2 cellular contexts compared by ENCODE assay signal in the genomic region with DNA sequence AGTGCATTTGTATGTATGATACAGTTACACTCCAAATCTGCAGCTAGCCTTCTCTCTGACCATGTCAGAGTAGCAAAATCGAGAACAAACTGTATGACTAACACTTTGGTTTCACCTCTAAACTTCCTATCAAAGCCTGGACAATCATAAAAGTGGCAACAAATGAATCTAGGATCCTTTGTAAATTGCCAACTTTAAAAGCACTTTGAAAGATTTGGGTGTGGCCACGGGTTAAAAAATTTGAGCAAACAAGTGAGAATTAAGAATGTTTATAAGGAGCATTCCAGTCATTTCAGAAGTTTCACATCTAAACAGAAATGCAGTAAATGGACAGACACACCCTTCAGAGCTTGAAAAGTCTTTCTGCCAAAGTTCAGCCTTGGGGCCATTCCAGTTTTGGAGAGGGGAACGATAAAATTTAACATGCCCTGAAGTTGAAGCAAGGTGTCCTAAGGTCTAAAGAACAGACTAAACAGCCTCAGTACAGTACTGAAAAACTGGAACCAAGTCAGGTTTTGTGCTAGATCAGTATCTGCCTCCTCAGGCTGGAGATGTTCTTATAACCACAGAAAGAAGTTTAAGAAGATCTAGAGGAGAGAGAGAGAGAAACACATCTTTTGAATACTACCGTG.
TF ChIP-seq lines count a peak whose summit lies in the region.

No MANE protein-coding gene starts in this region.

TF ChIP-seq in GM12878, 131 proteins besides CTCF, POLR2A, EP300 and RAD21 (continued from another document):
- TF ChIP-seq SIN3A (IDR thresholded peaks at IDR 0.05; ENCODE audit: low read depth, low read length): no peak
- peak; percentile 59 for TF ChIP-seq JUNB (IDR thresholded peaks at IDR 0.05)
- peak in 1 of 2 experiments; percentile 25; a peak in 1 of 4 replicates for TF ChIP-seq ETV6 (conservative IDR thresholded peaks at IDR 0.05 in 1 of 2, IDR thresholded peaks at IDR 0.05 in 1 of 2; ENCODE audit: borderline replicate concordance in 1 of 2, low read depth in 1 of 2)
- TF ChIP-seq IKZF1 (conservative IDR thresholded peaks at IDR 0.05): 0 out of 2 replicates have a peak, but pooled peaks have one; percentile 26
- TF ChIP-seq DPF2 (IDR thresholded peaks at IDR 0.05): 0 out of 2 replicates have a peak, but pooled peaks have one; percentile 30
- TF ChIP-seq KAT2A (conservative IDR thresholded peaks at IDR 0.05; ENCODE audit: control insufficient read depth, low read depth, low read length): no peak
- 0 out of 4 replicates have a peak, but pooled peaks of 1 of the 2 experiments have one; percentile 17 for TF ChIP-seq IKZF2 (IDR thresholded peaks at IDR 0.05)
- TF ChIP-seq FOXK2 (IDR thresholded peaks at IDR 0.05): no peak

TF ChIP-seq in SK-N-SH, 30 proteins besides CTCF, POLR2A, EP300 and RAD21 (continued from another document):
- no peak for TF ChIP-seq RCOR1 (IDR thresholded peaks at IDR 0.05; ENCODE audit: low read length)
- TF ChIP-seq TCF12 (IDR thresholded peaks at IDR 0.05): no peak
- TF ChIP-seq NRF1 (IDR thresholded peaks at IDR 0.05; ENCODE audit: low read depth, low read length): no peak
